8 cellular contexts compared by ENCODE assay signal in the genomic region with DNA sequence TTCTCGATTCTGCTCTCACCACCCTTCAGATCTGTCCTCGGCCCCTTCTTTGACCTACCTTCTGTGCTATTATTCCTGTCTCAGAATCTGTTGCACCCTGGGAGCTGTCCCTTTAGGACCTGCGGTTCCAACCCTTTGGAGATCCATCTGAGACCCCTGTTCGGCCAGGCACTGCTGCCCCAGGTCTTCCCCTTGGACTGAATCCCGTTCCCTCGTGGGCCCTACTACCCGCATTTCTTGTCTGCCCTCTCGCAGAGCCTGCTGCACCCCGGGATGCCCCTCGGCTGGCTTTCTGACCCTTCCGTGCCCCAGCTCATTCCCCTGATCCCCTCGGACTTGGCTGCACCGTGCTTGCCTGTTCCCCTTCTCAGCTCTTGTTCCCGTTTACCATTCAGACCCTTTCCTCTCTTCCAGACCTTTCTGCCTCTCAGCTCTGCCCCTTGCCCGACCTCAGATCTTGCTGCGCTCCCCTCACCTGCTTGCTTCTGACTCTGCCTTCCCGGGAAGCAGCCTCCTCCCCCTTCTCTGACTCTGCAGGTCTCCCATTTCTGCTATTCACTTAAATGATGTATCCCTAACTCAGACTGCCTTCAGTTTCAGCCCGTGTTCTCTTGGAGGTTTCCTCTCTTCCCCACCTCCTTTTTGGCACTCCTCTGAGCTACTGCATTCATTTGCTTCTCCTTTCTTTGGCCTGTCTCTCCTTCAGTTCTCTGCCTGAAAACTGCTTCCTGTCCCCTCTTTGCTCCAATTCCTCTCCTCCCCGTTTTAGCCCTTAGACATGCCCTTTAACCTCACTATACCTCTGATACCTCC. TPM values are rescaled to one million over a fixed set of nuclear protein-coding genes. Genes with fewer than 3 reads are reported as not detected.
DNase-seq lines count a peak whose midpoint lies in the region; ATAC-seq, FAIRE-seq and TF ChIP-seq lines count a peak whose summit lies in the region.

No MANE protein-coding gene starts in this region.

- H3K4me2 ChIP-seq in BLaER1: peak overlapping the region; percentile 97
- H3K4me2 ChIP-seq in GM23248 (ENCODE audit: unreplicated experiment): peak overlapping the region; percentile 80

- no peaks in the 10 kb centered on the region for H3K9me2 ChIP-seq in GM23248 (ENCODE audit: insufficient read depth)

- no peak overlapping the region for H2AFZ ChIP-seq in GM23248

- H3K9me3 ChIP-seq in BLaER1 (no peaks in the 10 kb centered on the region), GM23248 (ENCODE audit: low read depth) (no peaks in the 10 kb centered on the region), thoracic aorta (no peaks in the 10 kb centered on the region)

- FAIRE-seq in frontal cortex (lab: Jason Lieb, UNC): no peak

- H3K4me1 ChIP-seq in BLaER1: peaks cover 75% of the 10 kb centered on the region
- peaks cover 38% of the 10 kb centered on the region for H3K4me1 ChIP-seq in GM23248 (ENCODE audit: insufficient read depth)
- peaks cover 39 to 55% of the 10 kb centered on the region in 2 donors for H3K4me1 ChIP-seq in thoracic aorta (ENCODE audit: control insufficient read depth in 1 of 2, low read depth in 2 of 2)

- peaks cover 55% of the 10 kb centered on the region for H4K20me1 ChIP-seq in BLaER1
- H4K20me1 ChIP-seq in GM23248 (ENCODE audit: insufficient read depth): peaks cover 9% of the 10 kb centered on the region; the same call in 1 of the 2 replicates

- TF ChIP-seq CTCF in VCaP (conservative IDR thresholded peaks at IDR 0.05): no peak
- TF ChIP-seq CTCF in thoracic aorta (IDR thresholded peaks at IDR 0.05): no peak

- peak overlapping the region; percentile 93 for H3K9ac ChIP-seq in BLaER1
- H3K9ac ChIP-seq in GM23248: peak overlapping the region; percentile 94

- 1% methylated on average over 15 to 19 of the region's 19 CpGs for WGBS in GM23248 (ENCODE audit: low coverage in 1 of 2, low lambda C conversion rate in 2 of 2, missing lambda C conversion rate in 2 of 2), 2 experiments

- ATAC-seq in thoracic aorta (ENCODE audit: insufficient number of reproducible peaks, low FRiP score, low read depth): no peak
- no peak for ATAC-seq in GM19452 (IDR thresholded peaks at IDR 0.05; ENCODE audit: unreplicated experiment)
- ATAC-seq in esophagus mucosa: no peak

- peak overlapping the region; percentile 93 for H3K27ac ChIP-seq in BLaER1
- peak overlapping the region; percentile 93 for H3K27ac ChIP-seq in GM23248
- H3K27ac ChIP-seq in VCaP: peak overlapping the region; percentile 99
- H3K27ac ChIP-seq in thoracic aorta: peak overlapping the region; percentile 98 to 99

- H3K79me2 ChIP-seq in GM23248 (ENCODE audit: insufficient read depth): peaks cover 74% of the 10 kb centered on the region

- H3K27me3 ChIP-seq in BLaER1: no peaks in the 10 kb centered on the region
- H3K27me3 ChIP-seq in GM23248 (replicated peaks; ENCODE audit: insufficient read depth): no peaks in the 10 kb centered on the region
- no peaks in the 10 kb centered on the region for H3K27me3 ChIP-seq in thoracic aorta (replicated peaks; ENCODE audit: insufficient read depth)

- in situ Hi-C loops in GM23248 (cut with MboI): no loop called here

- H3K36me3 ChIP-seq in BLaER1 (peaks cover 15% of the 10 kb centered on the region), GM23248 (ENCODE audit: low read depth) (no peaks in the 10 kb centered on the region; the same call in 1 of the 2 replicates), thoracic aorta (no peaks in the 10 kb centered on the region)

- DNase-seq in GM23248 (peak; percentile 64), islet precursor cell (peak; percentile 65), thoracic aorta (ENCODE audit: low spot score) (no peak), frontal cortex (ENCODE audit: low spot score in 2 of 2) (no peak)

- H3K4me3 ChIP-seq in BLaER1 (peak overlapping the region; percentile 83), GM23248 (peak overlapping the region; percentile 80), thoracic aorta (peak overlapping the region; percentile 97)

- H3F3A ChIP-seq in GM23248 (ENCODE audit: insufficient read depth): peaks cover 48% of the 10 kb centered on the region

RNA-seq across cellular contexts. Expression of a gene that starts 1.1 kb away (rescaled TPM):
- total RNA-seq in GM23248 (2014; rRNA removed; shearing (Covaris generic)): 35.2 and 39.5 TPM in 2 replicates
- 13.5 and 13.9 TPM in 2 replicates for polyA plus RNA-seq in GM23248 (2016; fragmentation: Nextera tagmentation; extraction: Ambion mirVana)
- total RNA-seq in thoracic aorta: 10 to 100 TPM; 42.9 to 51.1 TPM
- 73.4 TPM for total RNA-seq in frontal cortex
- 33.0 TPM for total RNA-seq in esophagus mucosa

RNA-seq across cellular contexts. Expression of a gene that starts 11.3 kb away (rescaled TPM):
- 224 and 231 TPM in 2 replicates for total RNA-seq in GM23248 (2014; rRNA removed; shearing (Covaris generic))
- polyA plus RNA-seq in GM23248 (2016; fragmentation: Nextera tagmentation; extraction: Ambion mirVana): 584 and 619 TPM in 2 replicates
- total RNA-seq in thoracic aorta: 10 to 100 TPM; 76.5 to 93.8 TPM
- total RNA-seq in frontal cortex: 64.8 TPM
- total RNA-seq in esophagus mucosa: 206 TPM

Comparison
In these comparisons a context has a peak if more than half of its experiments do, and no peak if none do; other contexts are left out.
1. DNase-seq: peak in GM23248 (single experiment) and islet precursor cell (single experiment); none in thoracic aorta (single experiment) and frontal cortex (0 of 2).
2. Peak in every context shown above with its lines, with median percentiles within 50 percentile points of each other: H3K27ac ChIP-seq and H3K4me3 ChIP-seq.